15 cellular contexts compared by ENCODE assay signal in genomic region chr15:58686286-58686685, GRCh38.
DNase-seq lines count a peak whose midpoint lies in the region; ATAC-seq lines count a peak whose summit lies in the region.
"Had no signal": no experiment of that assay in that cellular context is flagged by ENCODE, and none has a peak within 500 bp of the region (broad histone marks: within the 10 kb centered on the region; RNA-seq: fewer than 3 reads in every experiment).

No MANE protein-coding gene starts in this region.

- no peak overlapping the region for H3K4me3 ChIP-seq in H7 (ENCODE audit: insufficient read depth, low read depth, low read length)
- no peak overlapping the region for H3K4me3 ChIP-seq in mesendoderm (ENCODE audit: low read length)
- H3K4me3 ChIP-seq: K562 had no signal

- H4K8ac ChIP-seq in mesendoderm (ENCODE audit: low read depth, low read length) = no peak overlapping the region

- no peak overlapping the region for H3K4me2 ChIP-seq in mesendoderm (ENCODE audit: low read length)

- no peak overlapping the region for H2BK5ac ChIP-seq in mesendoderm (ENCODE audit: low read length)

- H2AK5ac ChIP-seq in mesendoderm (ENCODE audit: low read length) = no peak overlapping the region

- no peak overlapping the region for H4K5ac ChIP-seq in mesendoderm (ENCODE audit: low read length)

- peaks cover 2% of the 10 kb centered on the region for H3K4me1 ChIP-seq in mesendoderm (ENCODE audit: control insufficient read depth, low read depth, low read length)

- peaks cover 25% of the 10 kb centered on the region for H3K79me2 ChIP-seq in mesendoderm (ENCODE audit: control insufficient read depth, insufficient read depth, low read length)

- H3K27me3 ChIP-seq in H7 (ENCODE audit: control insufficient read depth, insufficient read depth, low read length) (no peaks in the 10 kb centered on the region), mesendoderm (ENCODE audit: insufficient read depth, low read length, poor library complexity) (no peaks in the 10 kb centered on the region)

- ATAC-seq in GM19452 (IDR thresholded peaks at IDR 0.05; ENCODE audit: unreplicated experiment) = no peak
- no peak for ATAC-seq in GM18861 (IDR thresholded peaks at IDR 0.05; ENCODE audit: unreplicated experiment)
- ATAC-seq: CD8-positive, alpha-beta T cell; K562 had no signal

- H3K56ac ChIP-seq in mesendoderm (ENCODE audit: low read length) = no peak overlapping the region

- H2BK15ac ChIP-seq in mesendoderm (replicated peaks; ENCODE audit: low read depth) = no peak overlapping the region

- DNase-seq in H7 (peak; percentile 38), foreskin melanocyte (peak; percentile 49), mesendoderm (peak; percentile 60), HuH-7 (ENCODE audit: low spot score) (no peak), DMS153 (lab: John Stamatoyannopoulos, UW) (no peak)
- DNase-seq: CD8-positive, alpha-beta T cell; COR-L47; DND-41; GF-D8; GOT3; HCEC 1CT; HFFc6 had no signal

- no peaks in the 10 kb centered on the region for H3K36me3 ChIP-seq in H7 (replicated peaks; ENCODE audit: control insufficient read depth, insufficient read depth, low read length)
- no peaks in the 10 kb centered on the region for H3K36me3 ChIP-seq in mesendoderm (ENCODE audit: control insufficient read depth, insufficient read depth, low read length)

- H3K18ac ChIP-seq in mesendoderm (ENCODE audit: low read length) = no peak overlapping the region

- H3K79me1 ChIP-seq in mesendoderm (ENCODE audit: low read length) = peaks cover 18% of the 10 kb centered on the region

- H3K23ac ChIP-seq in mesendoderm (ENCODE audit: low read length) = no peak overlapping the region

- no peak overlapping the region for H2BK120ac ChIP-seq in mesendoderm (ENCODE audit: low read depth, low read length)

- no peak overlapping the region for H3K9ac ChIP-seq in mesendoderm (ENCODE audit: low read length)

- no CpG with 5 or more reads among the region's 8 CpGs for WGBS in mesendoderm (ENCODE audit: extremely low coverage, insufficient coverage, low lambda C conversion rate)

- no peak overlapping the region for H3K27ac ChIP-seq in mesendoderm (ENCODE audit: low read depth, low read length)

- no peak overlapping the region for H3K4ac ChIP-seq in mesendoderm (ENCODE audit: low read depth, low read length)

Comparison
In these comparisons a context has a peak if more than half of its experiments do, and no peak if none do; other contexts are left out.
1. DNase-seq: peak in H7 (single experiment), foreskin melanocyte (single experiment) and mesendoderm (single experiment); none in HuH-7 (single experiment) and DMS153 (single experiment).